ENCODE assay signal across 20 cellular contexts in the genomic region with DNA sequence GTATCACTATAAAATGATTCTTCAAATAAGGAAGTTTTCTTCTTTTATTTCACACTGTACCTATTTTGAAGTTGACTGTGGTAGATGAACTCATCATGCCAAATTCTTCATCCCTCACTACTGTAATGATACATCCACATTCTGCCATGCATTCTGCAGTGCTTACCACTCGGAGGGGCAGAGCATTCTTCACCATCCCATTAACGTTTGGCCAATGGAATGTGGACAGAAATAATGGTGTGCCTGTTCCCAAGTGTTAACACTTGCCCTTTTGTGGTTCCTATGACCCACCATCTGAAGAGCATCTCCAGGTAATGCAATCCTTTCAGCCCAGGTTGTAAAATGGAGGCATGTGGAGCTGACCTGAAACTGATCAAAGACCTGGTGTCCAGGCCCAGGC.
"Had no signal": no experiment of that assay in that cellular context is flagged by ENCODE, and none has a peak within 500 bp of the region (broad histone marks: within the 10 kb centered on the region; RNA-seq: fewer than 3 reads in every experiment).

No MANE protein-coding gene starts in this region.

- H3K9me3 Mint-ChIP-seq: activated naive CD4-positive, alpha-beta T cell treated with anti-CD3 and anti-CD28 coated beads, Interleukin-2, amount 50 U/mL, for 24 hours; endodermal cell; T-helper 1 cell treated with Interleukin-12 subunit alpha and Interleukin-12 subunit beta and Interleukin-4 antibody, amounts not matched to agents 30 μg/mL and 1 μg/mL, for 36 hours; WTC11 had no signal

- H3K9me3 ChIP-seq: left lung, psoas muscle, transverse colon had no signal

- H3K27ac ChIP-seq: brain microvascular endothelial cell, left lung, psoas muscle, transverse colon had no signal

- H3K27me3 Mint-ChIP-seq: activated naive CD4-positive, alpha-beta T cell treated with anti-CD3 and anti-CD28 coated beads, Interleukin-2, amount 50 U/mL, for 24 hours had no signal

- H3K27me3 ChIP-seq: brain microvascular endothelial cell, left lung, transverse colon had no signal

- H3K36me3 ChIP-seq: brain microvascular endothelial cell, left lung, transverse colon had no signal

- H3K36me3 Mint-ChIP-seq: activated naive CD4-positive, alpha-beta T cell treated with anti-CD3 and anti-CD28 coated beads, Interleukin-2, amount 50 U/mL, for 24 hours; WTC11 had no signal

- H3K4me1 Mint-ChIP-seq: activated naive CD4-positive, alpha-beta T cell treated with anti-CD3 and anti-CD28 coated beads, Interleukin-2, amount 50 U/mL, for 24 hours had no signal

- H3K4me3 ChIP-seq: left lung, psoas muscle, transverse colon had no signal

- ATAC-seq: esophagus mucosa, left lung, psoas muscle, sciatic nerve, WTC11 had no signal

- H3K4me3 Mint-ChIP-seq: activated naive CD4-positive, alpha-beta T cell treated with anti-CD3 and anti-CD28 coated beads, Interleukin-2, amount 50 U/mL, for 24 hours; endodermal cell; nephron progenitor cell; T-helper 1 cell treated with Interleukin-12 subunit alpha and Interleukin-12 subunit beta and Interleukin-4 antibody, amounts not matched to agents 30 μg/mL and 1 μg/mL, for 36 hours; WTC11 had no signal

- DNase-seq: activated CD4-positive, alpha-beta T cell treated with anti-CD3 and anti-CD28 coated beads for 48 hours; activated effector memory CD4-positive, alpha-beta T cell treated with Interleukin-2 at 50 U/mL for 16 hours; amniotic stem cell; brain microvascular endothelial cell; cerebellar nuclear complex; dermis blood vessel endothelial cell; endodermal cell; left lung; mesendoderm; nephron progenitor cell; psoas muscle; stimulated activated CD4-positive, alpha-beta T cell treated with anti-CD3 and anti-CD28 coated beads, Interleukin-12 subunit alpha, Interleukin-12 subunit beta, amount 100 ng/mL, for 4 hours; stimulated activated naive CD4-positive, alpha-beta T cell; substantia nigra; transverse colon had no signal

- H3K27ac Mint-ChIP-seq: activated naive CD4-positive, alpha-beta T cell treated with anti-CD3 and anti-CD28 coated beads, Interleukin-2, amount 50 U/mL, for 24 hours; endodermal cell; nephron progenitor cell; T-helper 1 cell treated with Interleukin-12 subunit alpha and Interleukin-12 subunit beta and Interleukin-4 antibody, amounts not matched to agents 30 μg/mL and 1 μg/mL, for 36 hours; WTC11 had no signal
